22 cellular contexts compared by ENCODE assay signal in genomic region chr18:41513438-41513837, GRCh38.
"Had no signal": no experiment of that assay in that cellular context is flagged by ENCODE, and none has a peak within 500 bp of the region (broad histone marks: within the 10 kb centered on the region; RNA-seq: fewer than 3 reads in every experiment).

No MANE protein-coding gene starts in this region.

- DNase-seq: colonic mucosa; cortex of kidney; effector CD8-positive, alpha-beta T cell; effector memory CD8-positive, alpha-beta T cell; endodermal cell; erythroblast; esophagus squamous epithelium; foreskin fibroblast; foreskin melanocyte; gastrocnemius medialis; glutamatergic neuron; head of caudate nucleus; heart right ventricle; hippocampal formation; left cardiac atrium; left lung; left ventricle myocardium superior; lower lobe of right lung; mesenchymal stem cell; mucosa of descending colon; naive B cell had no signal

- ATAC-seq: effector memory CD8-positive, alpha-beta T cell; esophagus mucosa; gastrocnemius medialis; heart right ventricle; left cardiac atrium; left lung; left ventricle myocardium superior; lower lobe of right lung; mucosa of descending colon had no signal
